ENCODE assay signal across 8 cellular contexts in genomic region chr20:53595018-53595378, GRCh38. TPM values are rescaled to one million over a fixed set of nuclear protein-coding genes. Genes with fewer than 3 reads are reported as not detected.
DNase-seq lines count a peak whose midpoint lies in the region; ATAC-seq and TF ChIP-seq lines count a peak whose summit lies in the region.

No MANE protein-coding gene starts in this region.

- no peak for DNase-seq in activated CD4-positive, alpha-beta T cell treated with anti-CD3 and anti-CD28 coated beads, Interleukin-2, amount 10 ng/mL, durations not matched to agents 24 days and 14 days
- DNase-seq in activated CD4-positive, alpha-beta T cell treated with anti-CD3 and anti-CD28 coated beads for 48 hours: no peak
- DNase-seq in activated naive CD8-positive, alpha-beta T cell treated with anti-CD3 and anti-CD28 coated beads, Interleukin-2, amount 50 U/mL, for 24 hours: no peak
- DNase-seq in left lung (no peak), testis (no peak), NCI-H446 (lab: John Stamatoyannopoulos, UW) (no peak), NCI-H69 (lab: John Stamatoyannopoulos, UW) (no peak), NCI-H1694 (lab: John Stamatoyannopoulos, UW) (no peak)

- ATAC-seq in activated naive CD8-positive, alpha-beta T cell treated with anti-CD3 and anti-CD28 coated beads, Interleukin-2, amount 50 U/mL, for 24 hours: no peak
- no peak for ATAC-seq in left lung

- H3K9me3 ChIP-seq in left lung (no peaks in the 10 kb centered on the region), testis (no peaks in the 10 kb centered on the region)

- WGBS in testis, 2 donors: 14 to 15% methylated on average over 7 of the region's 7 CpGs

- H3K27me3 Mint-ChIP-seq in activated CD4-positive, alpha-beta T cell treated with anti-CD3 and anti-CD28 coated beads, Interleukin-2, amount 10 ng/mL, durations not matched to agents 24 days and 14 days: no peaks in the 10 kb centered on the region
- no peaks in the 10 kb centered on the region for H3K27me3 Mint-ChIP-seq in activated naive CD8-positive, alpha-beta T cell treated with anti-CD3 and anti-CD28 coated beads, Interleukin-2, amount 50 U/mL, for 24 hours

- no peak for TF ChIP-seq POLR2A in testis (IDR thresholded peaks at IDR 0.05)

- H3K36me3 Mint-ChIP-seq in activated CD4-positive, alpha-beta T cell treated with anti-CD3 and anti-CD28 coated beads, Interleukin-2, amount 10 ng/mL, durations not matched to agents 24 days and 14 days (ENCODE audit: low read depth): peaks cover 12% of the 10 kb centered on the region
- peaks cover 6% of the 10 kb centered on the region for H3K36me3 Mint-ChIP-seq in activated naive CD8-positive, alpha-beta T cell treated with anti-CD3 and anti-CD28 coated beads, Interleukin-2, amount 50 U/mL, for 24 hours (ENCODE audit: low read depth)

- H3K4me3 Mint-ChIP-seq in activated CD4-positive, alpha-beta T cell treated with anti-CD3 and anti-CD28 coated beads, Interleukin-2, amount 10 ng/mL, durations not matched to agents 24 days and 14 days: peak overlapping the region; percentile 72
- peak overlapping the region; percentile 87 for H3K4me3 Mint-ChIP-seq in activated naive CD8-positive, alpha-beta T cell treated with anti-CD3 and anti-CD28 coated beads, Interleukin-2, amount 50 U/mL, for 24 hours

- H3K36me3 ChIP-seq in left lung (no peaks in the 10 kb centered on the region), testis (ENCODE audit: low read depth, missing control alignments) (no peaks in the 10 kb centered on the region)

- no peak for TF ChIP-seq CTCF in left lung (IDR thresholded peaks at IDR 0.05)
- TF ChIP-seq CTCF in testis (IDR thresholded peaks at IDR 0.05): no peak

- peaks cover 45% of the 10 kb centered on the region for H3K4me1 Mint-ChIP-seq in activated CD4-positive, alpha-beta T cell treated with anti-CD3 and anti-CD28 coated beads, Interleukin-2, amount 10 ng/mL, durations not matched to agents 24 days and 14 days
- peaks cover 60% of the 10 kb centered on the region for H3K4me1 Mint-ChIP-seq in activated naive CD8-positive, alpha-beta T cell treated with anti-CD3 and anti-CD28 coated beads, Interleukin-2, amount 50 U/mL, for 24 hours

- H3K4me3 ChIP-seq in left lung: peak overlapping the region; percentile 64 to 67
- H3K4me3 ChIP-seq in testis: peak overlapping the region; percentile 86 to 94

- intact Hi-C loops in activated CD4-positive, alpha-beta T cell treated with anti-CD3 and anti-CD28 coated beads, Interleukin-2, amount 10 ng/mL, durations not matched to agents 24 days and 14 days (cut with micrococcal nuclease): loop anchor here (2.0 to 5.0 kb wide), 4 partner anchors 14 to 112 kb away; no protein-coding TSS in a partner anchor
- intact Hi-C loops in left lung (cut with DNase I) (no loop called here), testis (cut with DNase I; ENCODE audit: low total_unique reads) (no loop called here)

- H3K27me3 ChIP-seq in left lung (peaks cover 0 to 17% of the 10 kb centered on the region in 2 donors), testis (no peaks in the 10 kb centered on the region)

- peaks cover 11 to 31% of the 10 kb centered on the region in 2 donors for H3K4me1 ChIP-seq in left lung
- H3K4me1 ChIP-seq in testis: peaks cover 23% of the 10 kb centered on the region

- peak overlapping the region; percentile 93 for H3K27ac Mint-ChIP-seq in activated CD4-positive, alpha-beta T cell treated with anti-CD3 and anti-CD28 coated beads, Interleukin-2, amount 10 ng/mL, durations not matched to agents 24 days and 14 days
- peak overlapping the region; percentile 91 for H3K27ac Mint-ChIP-seq in activated naive CD8-positive, alpha-beta T cell treated with anti-CD3 and anti-CD28 coated beads, Interleukin-2, amount 50 U/mL, for 24 hours

- no peaks in the 10 kb centered on the region for H3K9me3 Mint-ChIP-seq in activated CD4-positive, alpha-beta T cell treated with anti-CD3 and anti-CD28 coated beads, Interleukin-2, amount 10 ng/mL, durations not matched to agents 24 days and 14 days
- no peaks in the 10 kb centered on the region for H3K9me3 Mint-ChIP-seq in activated naive CD8-positive, alpha-beta T cell treated with anti-CD3 and anti-CD28 coated beads, Interleukin-2, amount 50 U/mL, for 24 hours

- H3K27ac ChIP-seq in left lung: peak overlapping the region; percentile 92 to 99
- H3K27ac ChIP-seq in testis: peak overlapping the region; percentile 93 to 97

RNA-seq across cellular contexts. Expression of gene ZNF217, which starts 1.4 kb away (rescaled TPM):
- total RNA-seq in activated CD4-positive, alpha-beta T cell treated with anti-CD3 and anti-CD28 coated beads, Interleukin-2, amount 10 ng/mL, durations not matched to agents 24 days and 14 days: 58.0 and 60.9 TPM in 2 replicates
- total RNA-seq in left lung (10 to 100 TPM; 23.6 to 35.4 TPM), testis (10 to 100 TPM; 48.6 to 61.2 TPM)
- 47.3 TPM for polyA plus RNA-seq in testis (ENCODE audit: insufficient read depth, low read depth, low replicate concordance)
